Comparison of ENCODE assay signal across 8 cellular contexts in the genomic region with DNA sequence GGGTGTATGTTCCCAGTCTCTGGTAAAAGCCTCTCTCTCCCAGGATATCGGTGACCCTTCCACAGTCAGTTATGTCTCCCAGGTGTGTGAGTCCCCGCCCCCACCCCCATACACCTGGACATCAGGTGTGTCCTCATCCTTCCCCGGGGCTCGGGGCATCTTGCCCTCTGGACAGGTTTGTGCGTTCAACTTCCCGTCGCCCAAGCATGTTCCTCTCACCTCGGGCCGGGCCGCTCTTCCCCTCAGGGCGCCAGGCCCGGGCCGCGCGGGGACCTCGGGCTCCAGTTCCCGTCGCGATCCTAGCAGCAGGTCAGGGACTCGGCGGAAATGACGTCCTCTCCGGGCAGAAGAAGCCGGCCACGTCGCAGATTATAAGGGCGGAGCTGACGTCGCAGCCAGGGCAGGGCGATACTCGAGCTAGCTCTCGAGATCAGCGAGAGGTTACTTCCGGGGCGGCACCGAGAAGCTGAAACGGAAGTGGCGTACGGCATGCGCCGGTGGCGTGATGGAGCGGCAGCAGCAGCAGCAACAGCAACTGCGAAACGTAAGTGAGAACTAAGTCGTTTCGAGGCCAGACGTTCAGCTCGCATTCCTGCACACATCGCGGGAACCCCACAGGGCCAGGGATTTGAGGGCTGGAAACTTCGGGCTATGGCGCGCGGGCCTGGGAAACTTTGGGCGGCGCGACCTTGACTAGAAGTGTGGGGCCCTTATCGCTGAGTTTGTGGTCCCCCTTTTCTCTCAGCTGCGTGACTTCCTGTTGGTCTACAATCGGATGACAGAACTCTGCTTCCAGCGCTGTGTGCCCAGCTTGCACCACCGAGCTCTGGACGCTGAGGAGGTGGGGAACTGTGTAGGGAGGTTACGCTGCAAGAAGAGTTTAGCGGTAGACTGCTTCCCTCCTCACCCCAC. TPM values are rescaled to one million over a fixed set of nuclear protein-coding genes. Genes with fewer than 3 reads are reported as not detected.
DNase-seq lines count a peak whose midpoint lies in the region; TF ChIP-seq lines count a peak whose summit lies in the region.

A gene with protein sequence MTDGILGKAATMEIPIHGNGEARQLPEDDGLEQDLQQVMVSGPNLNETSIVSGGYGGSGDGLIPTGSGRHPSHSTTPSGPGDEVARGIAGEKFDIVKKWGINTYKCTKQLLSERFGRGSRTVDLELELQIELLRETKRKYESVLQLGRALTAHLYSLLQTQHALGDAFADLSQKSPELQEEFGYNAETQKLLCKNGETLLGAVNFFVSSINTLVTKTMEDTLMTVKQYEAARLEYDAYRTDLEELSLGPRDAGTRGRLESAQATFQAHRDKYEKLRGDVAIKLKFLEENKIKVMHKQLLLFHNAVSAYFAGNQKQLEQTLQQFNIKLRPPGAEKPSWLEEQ (minus strand): TSS at position 320 of the 912 bp plus-strand sequence. CDS start 910 bp downstream, outside the sequence.
A gene with protein sequence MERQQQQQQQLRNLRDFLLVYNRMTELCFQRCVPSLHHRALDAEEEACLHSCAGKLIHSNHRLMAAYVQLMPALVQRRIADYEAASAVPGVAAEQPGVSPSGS (plus strand): TSS at position 490 of the 912 bp plus-strand sequence. CDS start 16 bp downstream, at position 506.

- no peak for TF ChIP-seq CTCF in GM20000 (IDR thresholded peaks at IDR 0.05; ENCODE audit: extremely low read depth, missing control alignments)

- no peaks in the 10 kb centered on the region for H3K27me3 ChIP-seq in effector memory CD4-positive, alpha-beta T cell (replicated peaks; ENCODE audit: control insufficient read depth, insufficient read depth, low read length, poor library complexity, severe bottlenecking)

- H3K4me3 ChIP-seq in effector memory CD4-positive, alpha-beta T cell (ENCODE audit: insufficient read depth, low read depth, low read length, poor library complexity, severe bottlenecking), result peak within 1 kb of the TSS; percentile 74

- peaks cover 21% of the 10 kb centered on the region for H3K4me1 ChIP-seq in effector memory CD4-positive, alpha-beta T cell (ENCODE audit: control insufficient read depth, insufficient read depth, low read length, poor library complexity, severe bottlenecking)

- peaks cover 40% of the 10 kb centered on the region for H3K36me3 ChIP-seq in effector memory CD4-positive, alpha-beta T cell (ENCODE audit: control insufficient read depth, insufficient read depth, low read length)

- peak within 1 kb of the TSS; percentile 88 for H3K27ac ChIP-seq in effector memory CD4-positive, alpha-beta T cell (ENCODE audit: insufficient read depth, low read length, poor library complexity, severe bottlenecking)

- CTCF ChIA-PET in activated CD8-positive, alpha-beta memory T cell treated with anti-CD3 and anti-CD28 coated beads for 36 hours (lab: Charles Lee), result interaction anchor here (1.0 to 1.7 kb wide), 4 partner anchors 19 to 102 kb away, joined by 3 to 5 read pairs (median 3); no protein-coding TSS in a partner anchor

- no peaks in the 10 kb centered on the region for H3K9me3 ChIP-seq in effector memory CD4-positive, alpha-beta T cell (ENCODE audit: control insufficient read depth, low read length)

- POLR2A ChIA-PET in activated CD8-positive, alpha-beta memory T cell treated with anti-CD3 and anti-CD28 coated beads for 36 hours (lab: Charles Lee), result interaction anchor here (0.9 to 1.8 kb wide), 8 partner anchors 7 to 138 kb away, joined by 3 to 10 read pairs (median 6); a partner anchor contains a TSS

- DNase-seq in CMK (ENCODE audit: low read depth) (peak; percentile 93), GM20000 (ENCODE audit: low spot score) (peak; percentile 98), HT-29 (ENCODE audit: low spot score) (peak; percentile 98), NOMO-1 (lab: John Stamatoyannopoulos, UW; ENCODE audit: unreplicated experiment in 2 of 2) (peak; percentile 98 to 99), lung microvascular endothelial cell (ENCODE audit: low read depth in 2 of 2) (peak; percentile 99)
- peak; percentile 90 to 96 (median 94) for DNase-seq in effector memory CD4-positive, alpha-beta T cell
- DNase-seq in stimulated activated CD4-positive, alpha-beta T cell treated with anti-CD3 and anti-CD28 coated beads, TNF-alpha, amount 100 ng/mL, for 48 hours (ENCODE audit: low read depth in 3 of 3), result peak; percentile 92 to 97 (median 96)

RNA-seq across cellular contexts. Expression of the first gene that starts in this region (rescaled TPM):
- 131 and 140 TPM in 2 replicates for total RNA-seq in HT-29 (2014; rRNA removed; shearing (Covaris generic))
- total RNA-seq in activated CD8-positive, alpha-beta memory T cell treated with anti-CD3 and anti-CD28 coated beads for 36 hours, result 10 to 100 TPM; 49.2 to 50.7 TPM
- total RNA-seq in lung microvascular endothelial cell, result 27.6 and 27.7 TPM in 2 replicates

RNA-seq across cellular contexts. Expression of the second gene that starts in this region (rescaled TPM):
- total RNA-seq in HT-29 (2014; rRNA removed; shearing (Covaris generic)), result 47.1 and 48.0 TPM in 2 replicates
- 10 to 100 TPM; 44.2 to 45.8 TPM for total RNA-seq in activated CD8-positive, alpha-beta memory T cell treated with anti-CD3 and anti-CD28 coated beads for 36 hours
- total RNA-seq in lung microvascular endothelial cell, result 16.3 and 28.6 TPM in 2 replicates

Comparison
In these comparisons a context has a peak if more than half of its experiments do, and no peak if none do; other contexts are left out.
1. Peak in every context shown above with its lines: DNase-seq, H3K4me3 ChIP-seq and H3K27ac ChIP-seq.